9 cellular contexts compared by ENCODE assay signal in the genomic region with DNA sequence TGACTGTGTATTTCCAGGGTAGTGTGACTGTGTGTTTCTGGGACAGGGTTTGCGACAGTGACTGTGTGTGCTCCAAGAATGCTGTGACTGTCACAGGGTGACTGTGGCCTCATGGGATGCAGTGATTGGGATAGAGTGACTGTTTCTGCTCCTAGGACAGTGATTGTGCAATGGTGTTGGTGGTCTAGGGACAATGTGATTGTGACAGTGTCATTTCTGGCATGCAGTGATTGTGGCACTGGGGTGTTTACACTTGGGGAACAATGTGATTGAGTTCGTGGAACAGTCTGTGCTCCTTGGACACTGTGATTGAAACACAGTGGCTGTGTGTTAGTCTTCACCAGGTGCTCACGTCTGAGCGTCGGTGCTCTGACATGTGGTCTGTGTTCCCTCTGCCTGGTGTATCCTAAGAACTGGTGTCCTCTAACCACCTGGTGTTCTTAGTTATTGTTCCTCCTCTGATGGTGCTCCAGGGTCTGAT. TPM values are rescaled to one million over a fixed set of nuclear protein-coding genes. Genes with fewer than 3 reads are reported as not detected.
DNase-seq lines count a peak whose midpoint lies in the region; ATAC-seq and TF ChIP-seq lines count a peak whose summit lies in the region.
"Had no signal": no experiment of that assay in that cellular context is flagged by ENCODE, and none has a peak within 500 bp of the region (broad histone marks: within the 10 kb centered on the region; RNA-seq: fewer than 3 reads in every experiment).

No MANE protein-coding gene starts in this region.

- no peak overlapping the region for H3K27ac ChIP-seq in CD4-positive, alpha-beta T cell (ENCODE audit: low read depth, low read length)
- H3K27ac ChIP-seq in HCT116 (ENCODE audit: low read depth, low read length) (no peak overlapping the region), Karpas-422 (ENCODE audit: low read length) (no peak overlapping the region)
- H3K27ac ChIP-seq in naive thymus-derived CD4-positive, alpha-beta T cell (ENCODE audit: low read depth, low read length): no peak overlapping the region
- H3K27ac ChIP-seq: heart right ventricle had no signal

- CTCF ChIA-PET in CD4-positive, alpha-beta T cell (lab: Charles Lee): interaction anchor here (1.4 to 2.0 kb wide), 3 partner anchors 15 to 31 kb away, joined by 5 to 17 read pairs (median 15); no protein-coding TSS in a partner anchor
- CTCF ChIA-PET in HCT116 (lab: Charles Lee): interaction anchor here (1.1 kb wide), 1 partner anchor 19 kb away, joined by 4 read pairs; the partner anchor contains the start of gene CDC37
- CTCF ChIA-PET in activated CD4-positive, alpha-beta memory T cell treated with anti-CD3 and anti-CD28 coated beads for 36 hours (lab: Charles Lee): interaction anchor here (0.6 to 27.2 kb wide), 4 partner anchors 13 to 153 kb away, joined by 4 to 836 read pairs (median 16); partner anchors contain the start of gene CDC37
- CTCF ChIA-PET in naive thymus-derived CD4-positive, alpha-beta T cell (lab: Charles Lee): interaction anchor here (0.6 to 1.9 kb wide), 4 partner anchors 12 to 33 kb away, joined by 3 to 8 read pairs (median 6); partner anchors contain the start of gene CDC37

- H3K9me2 ChIP-seq in HCT116 (ENCODE audit: insufficient read depth): no peaks in the 10 kb centered on the region
- H3K9me2 ChIP-seq in Karpas-422 (replicated peaks; ENCODE audit: insufficient read depth, low read length): no peaks in the 10 kb centered on the region

- intact Hi-C loops in CD4-positive, alpha-beta T cell (cut with DNase I, micrococcal nuclease): no loop called here
- intact Hi-C loops in HCT116 (cut with micrococcal nuclease): no loop called here
- intact Hi-C loops in activated CD4-positive, alpha-beta memory T cell treated with anti-CD3 and anti-CD28 coated beads for 36 hours (cut with micrococcal nuclease): no loop called here
- intact Hi-C loops in naive thymus-derived CD4-positive, alpha-beta T cell (cut with micrococcal nuclease): loop anchor here in 1 of 2 donors (1.0 to 10.0 kb wide), 3 partner anchors 9 to 317 kb away; partner anchors contain the start of genes ANGPTL6 and PPAN

- H3K4me2 ChIP-seq in HCT116 (ENCODE audit: low read length): peak overlapping the region; percentile 74
- no peak overlapping the region for H3K4me2 ChIP-seq in Karpas-422 (ENCODE audit: low read depth, low read length, poor library complexity, severe bottlenecking)

- H4K20me1 ChIP-seq in HCT116 (ENCODE audit: insufficient read depth) (no peaks in the 10 kb centered on the region), Karpas-422 (ENCODE audit: insufficient read depth, low read depth, low read length) (no peaks in the 10 kb centered on the region)

- TF ChIP-seq CTCF in CD4-positive, alpha-beta T cell (IDR thresholded peaks at IDR 0.05): no peak
- no peak for TF ChIP-seq CTCF in HCT116 (IDR thresholded peaks at IDR 0.05 in 2 of 3, conservative IDR thresholded peaks at IDR 0.05 in 1 of 3; ENCODE audit: borderline replicate concordance in 1 of 3, insufficient read depth in 1 of 3, low read depth in 2 of 3, low read length in 2 of 3)

- H3K27me3 Mint-ChIP-seq in CD4-positive, alpha-beta T cell: peaks cover 75% of the 10 kb centered on the region
- H3K27me3 Mint-ChIP-seq in activated CD4-positive, alpha-beta memory T cell treated with anti-CD3 and anti-CD28 coated beads for 36 hours: peaks cover 45% of the 10 kb centered on the region
- H3K27me3 Mint-ChIP-seq in naive thymus-derived CD4-positive, alpha-beta T cell: peaks cover 21 to 51% (median 47%) of the 10 kb centered on the region in 5 donors

- no TSS peak for BruUV-seq in HCT116 (replicated peaks; lab: Mats Ljungman, UMichigan)

- H3K36me3 Mint-ChIP-seq in CD4-positive, alpha-beta T cell (ENCODE audit: low read depth): no peaks in the 10 kb centered on the region
- no peaks in the 10 kb centered on the region for H3K36me3 Mint-ChIP-seq in activated CD4-positive, alpha-beta memory T cell treated with anti-CD3 and anti-CD28 coated beads for 36 hours
- H3K36me3 Mint-ChIP-seq in naive thymus-derived CD4-positive, alpha-beta T cell: peaks cover 0 to 12% (median 3%) of the 10 kb centered on the region in 5 donors

- no peaks in the 10 kb centered on the region for H3K9me3 Mint-ChIP-seq in CD4-positive, alpha-beta T cell
- no peaks in the 10 kb centered on the region for H3K9me3 Mint-ChIP-seq in activated CD4-positive, alpha-beta memory T cell treated with anti-CD3 and anti-CD28 coated beads for 36 hours
- H3K9me3 Mint-ChIP-seq in naive thymus-derived CD4-positive, alpha-beta T cell: peaks cover 0 to 2% (median 0%) of the 10 kb centered on the region in 11 donors

- no peaks in the 10 kb centered on the region for H3K36me3 ChIP-seq in HCT116 (ENCODE audit: control insufficient read depth in 1 of 2, insufficient read depth in 2 of 2, low read length in 2 of 2)
- no peaks in the 10 kb centered on the region for H3K36me3 ChIP-seq in naive thymus-derived CD4-positive, alpha-beta T cell (ENCODE audit: control insufficient read depth in 2 of 3, insufficient read depth in 3 of 3, low read length in 3 of 3)
- no peaks in the 10 kb centered on the region for H3K36me3 ChIP-seq in Karpas-422 (ENCODE audit: insufficient read depth, low read length)
- H3K36me3 ChIP-seq: heart right ventricle had no signal

- RAD21 ChIA-PET in HCT116 (lab: Charles Lee; ENCODE audit: low non-redundant PET in 1 of 2, low total read pairs in 2 of 2, uncharacterized antibody in 2 of 2, unreplicated experiment in 2 of 2): no interaction called here

- TF ChIP-seq RAD21 in HCT116 (IDR thresholded peaks at IDR 0.05; ENCODE audit: low read depth): no peak

- peaks cover 35 to 72% of the 10 kb centered on the region in 2 experiments for H3K4me1 ChIP-seq in HCT116 (ENCODE audit: control insufficient read depth in 1 of 2, insufficient read depth in 2 of 2, low read length in 2 of 2)
- H3K4me1 ChIP-seq in naive thymus-derived CD4-positive, alpha-beta T cell (ENCODE audit: control insufficient read depth in 2 of 2, insufficient read depth in 2 of 2, low read length in 2 of 2): peaks cover 45 to 55% of the 10 kb centered on the region in 2 donors
- H3K4me1 ChIP-seq in Karpas-422 (ENCODE audit: low read length): peaks cover 47% of the 10 kb centered on the region

- H2AFZ ChIP-seq in HCT116 (ENCODE audit: low read depth, low read length, poor library complexity, severe bottlenecking): no peak overlapping the region
- no peak overlapping the region for H2AFZ ChIP-seq in Karpas-422 (ENCODE audit: low read length)

- H3K4me3 Mint-ChIP-seq in CD4-positive, alpha-beta T cell: peak overlapping the region; percentile 50
- peak overlapping the region; percentile 54 for H3K4me3 Mint-ChIP-seq in activated CD4-positive, alpha-beta memory T cell treated with anti-CD3 and anti-CD28 coated beads for 36 hours
- peak overlapping the region in 9 of 10 donors; percentile 3 to 93 (median 34) for H3K4me3 Mint-ChIP-seq in naive thymus-derived CD4-positive, alpha-beta T cell

- H3K4me1 Mint-ChIP-seq in CD4-positive, alpha-beta T cell (ENCODE audit: low read depth): peaks cover 46% of the 10 kb centered on the region
- peaks cover 67% of the 10 kb centered on the region for H3K4me1 Mint-ChIP-seq in activated CD4-positive, alpha-beta memory T cell treated with anti-CD3 and anti-CD28 coated beads for 36 hours (ENCODE audit: low read depth)
- peaks cover 38 to 70% (median 43%) of the 10 kb centered on the region in 7 donors for H3K4me1 Mint-ChIP-seq in naive thymus-derived CD4-positive, alpha-beta T cell

- no peak for TF ChIP-seq POLR2A in HCT116 (IDR thresholded peaks at IDR 0.05; ENCODE audit: borderline replicate concordance, extremely low read depth, insufficient read depth, insufficient read length)

- peaks cover 81% of the 10 kb centered on the region for H3K27me3 ChIP-seq in CD4-positive, alpha-beta T cell (ENCODE audit: control insufficient read depth, insufficient read depth, low read length)
- H3K27me3 ChIP-seq in HCT116 (ENCODE audit: insufficient read depth, low read length): no peaks in the 10 kb centered on the region
- H3K27me3 ChIP-seq in naive thymus-derived CD4-positive, alpha-beta T cell (ENCODE audit: control insufficient read depth in 2 of 2, insufficient read depth in 2 of 2, low read length in 2 of 2): peaks cover 18 to 46% of the 10 kb centered on the region in 2 donors
- no peaks in the 10 kb centered on the region; the same call in 1 of the 2 replicates for H3K27me3 ChIP-seq in Karpas-422 (ENCODE audit: low read length)

- H3K27ac Mint-ChIP-seq in CD4-positive, alpha-beta T cell: peak overlapping the region; percentile 53
- peak overlapping the region; percentile 46 for H3K27ac Mint-ChIP-seq in activated CD4-positive, alpha-beta memory T cell treated with anti-CD3 and anti-CD28 coated beads for 36 hours
- H3K27ac Mint-ChIP-seq in naive thymus-derived CD4-positive, alpha-beta T cell: peak overlapping the region in 5 of 9 donors; percentile 12 to 85 (median 33)

- no peaks in the 10 kb centered on the region for H3K9me3 ChIP-seq in CD4-positive, alpha-beta T cell (ENCODE audit: control insufficient read depth, low read length)
- H3K9me3 ChIP-seq in HCT116 (ENCODE audit: control insufficient read depth in 1 of 2, insufficient read depth in 1 of 2, low read depth in 1 of 2, low read length in 2 of 2): no peaks in the 10 kb centered on the region
- H3K9me3 ChIP-seq in naive thymus-derived CD4-positive, alpha-beta T cell (ENCODE audit: control insufficient read depth in 2 of 3, low read length in 3 of 3): no peaks in the 10 kb centered on the region
- H3K9me3 ChIP-seq in Karpas-422 (ENCODE audit: low read length): no peaks in the 10 kb centered on the region
- H3K9me3 ChIP-seq: heart right ventricle had no signal

- no peak for ATAC-seq in CD4-positive, alpha-beta T cell (ENCODE audit: poor library complexity)
- no peak for ATAC-seq in HCT116
- no peak for ATAC-seq in naive thymus-derived CD4-positive, alpha-beta T cell
- ATAC-seq in GM21529 (IDR thresholded peaks at IDR 0.05; ENCODE audit: unreplicated experiment): no peak
- ATAC-seq: heart right ventricle had no signal

- H3K9ac ChIP-seq in HCT116 (ENCODE audit: low read length) (no peak overlapping the region), Karpas-422 (ENCODE audit: low read length) (no peak overlapping the region)

- no peak for DNase-seq in CD4-positive, alpha-beta T cell
- DNase-seq in HCT116 (ENCODE audit: low read depth, low spot score) (no peak), Karpas-422 (no peak), NCI-H748 (lab: John Stamatoyannopoulos, UW; ENCODE audit: unreplicated experiment) (no peak)
- no peak for DNase-seq in activated CD4-positive, alpha-beta memory T cell treated with anti-CD3 and anti-CD28 coated beads for 36 hours
- no peak for DNase-seq in naive thymus-derived CD4-positive, alpha-beta T cell
- DNase-seq: heart right ventricle, NCI-H1105 had no signal

- peaks cover 30% of the 10 kb centered on the region for H3K79me2 ChIP-seq in HCT116 (ENCODE audit: insufficient read depth, low read length)
- no peaks in the 10 kb centered on the region for H3K79me2 ChIP-seq in Karpas-422 (ENCODE audit: low read length)

- POLR2A ChIA-PET in CD4-positive, alpha-beta T cell (lab: Charles Lee): interaction anchor here (5.3 kb wide), 1 partner anchor 18 kb away, joined by 27 read pairs; the partner anchor contains the start of gene CDC37
- POLR2A ChIA-PET in HCT116 (lab: Charles Lee): interaction anchor here (0.8 to 1.8 kb wide), 2 partner anchors 44 to 133 kb away, joined by 3 to 4 read pairs; partner anchors contain the start of gene ICAM5
- POLR2A ChIA-PET in activated CD4-positive, alpha-beta memory T cell treated with anti-CD3 and anti-CD28 coated beads for 36 hours (lab: Charles Lee): interaction anchor here (0.6 to 1.7 kb wide), 2 partner anchors 17 to 163 kb away, joined by 3 to 7 read pairs; no protein-coding TSS in a partner anchor
- POLR2A ChIA-PET in naive thymus-derived CD4-positive, alpha-beta T cell (lab: Charles Lee): no interaction called here

- H3K4me3 ChIP-seq in HCT116 (replicated peaks in 1 of 2; ENCODE audit: low read depth in 1 of 2, low read length in 2 of 2) (no peak overlapping the region; a peak in 2 of 4 replicates), Karpas-422 (ENCODE audit: low read length) (no peak overlapping the region)
- H3K4me3 ChIP-seq in naive thymus-derived CD4-positive, alpha-beta T cell (ENCODE audit: low read length): no peak overlapping the region

RNA-seq across cellular contexts. Expression of gene PDE4A, which starts 1.7 kb away (rescaled TPM):
- total RNA-seq in CD4-positive, alpha-beta T cell: 1 to 10 TPM; 1.5 to 2.1 TPM
- 33.7 TPM for total RNA-seq in HCT116 (2021; ENCODE audit: unreplicated experiment)
- 23.3 and 25.2 TPM in 2 replicates for polyA plus RNA-seq in HCT116 (2012)
- total RNA-seq in activated CD4-positive, alpha-beta memory T cell treated with anti-CD3 and anti-CD28 coated beads for 36 hours: 10 to 100 TPM; 15.7 to 17.5 TPM
- 10 to 100 TPM in 2 of 5 experiments, 1 to 10 TPM in 2, under 1 TPM in 1; 0.59 to 51.8 (median 5.0) TPM for total RNA-seq in naive thymus-derived CD4-positive, alpha-beta T cell
- polyA plus RNA-seq in naive thymus-derived CD4-positive, alpha-beta T cell: 1 to 10 TPM in 1 of 2 donors, under 1 TPM in 1; 0.47 to 2.0 TPM
- total RNA-seq in Karpas-422 (2014; rRNA removed; shearing (Covaris generic); ENCODE audit: low replicate concordance): 2.6 and 2.9 TPM in 2 replicates

RNA-seq across cellular contexts. Expression of gene CDC37, which starts 18.7 kb away (rescaled TPM):
- 100 to 1,000 TPM; 162 to 164 TPM for total RNA-seq in CD4-positive, alpha-beta T cell
- 260 TPM for total RNA-seq in HCT116 (2021; ENCODE audit: unreplicated experiment)
- polyA plus RNA-seq in HCT116 (2012): 336 and 355 TPM in 2 replicates
- 100 to 1,000 TPM; 189 to 207 TPM for total RNA-seq in activated CD4-positive, alpha-beta memory T cell treated with anti-CD3 and anti-CD28 coated beads for 36 hours
- 100 to 1,000 TPM; 169 to 229 (median 180) TPM for total RNA-seq in naive thymus-derived CD4-positive, alpha-beta T cell
- polyA plus RNA-seq in naive thymus-derived CD4-positive, alpha-beta T cell: 10 to 100 TPM; 62.8 to 99.2 TPM
- 86.3 and 225 TPM in 2 replicates for total RNA-seq in Karpas-422 (2014; rRNA removed; shearing (Covaris generic); ENCODE audit: low replicate concordance)

RNA-seq across cellular contexts. Expression of gene TYK2, which starts 41.6 kb away (rescaled TPM):
- total RNA-seq in CD4-positive, alpha-beta T cell: 100 to 1,000 TPM; 229 to 253 TPM
- 110 TPM for total RNA-seq in HCT116 (2021; ENCODE audit: unreplicated experiment)
- polyA plus RNA-seq in HCT116 (2012): 97.1 and 98.1 TPM in 2 replicates
- 100 to 1,000 TPM; 168 to 186 TPM for total RNA-seq in activated CD4-positive, alpha-beta memory T cell treated with anti-CD3 and anti-CD28 coated beads for 36 hours
- total RNA-seq in naive thymus-derived CD4-positive, alpha-beta T cell: 100 to 1,000 TPM; 224 to 346 (median 284) TPM
- 10 to 100 TPM; 45.4 to 55.6 TPM for polyA plus RNA-seq in naive thymus-derived CD4-positive, alpha-beta T cell
- 108 and 158 TPM in 2 replicates for total RNA-seq in Karpas-422 (2014; rRNA removed; shearing (Covaris generic); ENCODE audit: low replicate concordance)
